ENCODE assay signal across 8 cellular contexts in the genomic region with DNA sequence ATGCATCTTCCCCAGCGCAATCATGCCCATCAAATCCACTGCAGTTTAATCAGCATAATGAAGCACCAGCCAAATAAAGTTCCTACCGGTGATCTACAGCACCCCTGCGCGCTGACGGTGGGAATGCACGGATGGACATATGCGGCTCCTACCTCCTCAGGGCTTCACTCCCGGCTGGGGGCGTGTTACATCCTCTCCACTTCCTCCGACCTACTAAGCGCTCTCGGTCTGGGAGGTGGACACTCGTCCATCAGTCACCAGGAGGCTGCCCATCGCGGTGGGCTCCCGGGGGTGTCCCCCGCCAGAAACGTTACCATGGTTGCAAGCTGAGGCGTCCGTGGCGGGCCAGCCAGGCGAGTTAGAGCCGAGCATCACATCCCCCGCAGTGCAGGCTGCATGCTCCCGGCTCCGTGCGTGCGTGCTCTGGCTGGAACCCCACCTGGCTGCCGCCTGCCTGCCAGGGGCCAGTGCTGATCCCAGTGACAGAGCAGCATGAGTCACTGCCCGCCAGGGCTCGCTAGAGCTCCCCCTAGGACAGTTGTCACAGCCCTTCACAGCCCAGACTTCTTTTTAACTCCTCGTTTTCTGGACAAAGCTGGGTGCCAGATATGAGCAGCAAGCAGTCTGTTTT.
DNase-seq lines count a peak whose midpoint lies in the region; ATAC-seq and TF ChIP-seq lines count a peak whose summit lies in the region.

No MANE protein-coding gene starts in this region.

- WGBS in right lobe of liver (ENCODE audit: insufficient coverage, low coverage, low lambda C conversion rate, missing lambda C conversion rate) = 35% methylated on average over 3 of the region's 32 CpGs
- WGBS in upper lobe of left lung, 2 donors = 60 to 75% methylated on average over 20 to 26 of the region's 32 CpGs

- TF ChIP-seq POLR2A in right lobe of liver (IDR thresholded peaks at IDR 0.05) (no peak), upper lobe of left lung (IDR thresholded peaks at IDR 0.05) (no peak)

- H3K9me3 Mint-ChIP-seq in CD4-positive, alpha-beta memory T cell = peaks cover 0 to 8% (median 4%) of the 10 kb centered on the region in 8 donors

- CTCF ChIA-PET in CD4-positive, alpha-beta memory T cell (lab: Charles Lee; ENCODE audit: partially characterized antibody) = no interaction called here

- peaks cover 5 to 7% (median 6%) of the 10 kb centered on the region in 4 donors for H3K4me1 Mint-ChIP-seq in CD4-positive, alpha-beta memory T cell

- H3K27ac ChIP-seq in right lobe of liver (no peak overlapping the region), upper lobe of left lung (no peak overlapping the region)
- H3K27ac ChIP-seq in CD4-positive, alpha-beta memory T cell (ENCODE audit: low read depth, low read length) = no peak overlapping the region

- H3K4me3 ChIP-seq in right lobe of liver = no peak overlapping the region
- peak overlapping the region in 1 of 4 donors; percentile 32 for H3K4me3 ChIP-seq in upper lobe of left lung
- H3K4me3 ChIP-seq in CD4-positive, alpha-beta memory T cell (ENCODE audit: low read length in 2 of 2) = no peak overlapping the region

- TF ChIP-seq CTCF in GM12872 (IDR thresholded peaks at IDR 0.05; ENCODE audit: insufficient read depth, low read depth, low read length) = peak; percentile 36; the same call in 1 of the 3 replicates
- peak in 2 of 4 donors; percentile 17 to 31 for TF ChIP-seq CTCF in right lobe of liver (IDR thresholded peaks at IDR 0.05)
- peak in 2 of 6 experiments; percentile 20 to 29 for TF ChIP-seq CTCF in upper lobe of left lung (IDR thresholded peaks at IDR 0.05)

- TF ChIP-seq EP300 in upper lobe of left lung (IDR thresholded peaks at IDR 0.05) = no peak

- no peak overlapping the region for H3K27ac Mint-ChIP-seq in CD4-positive, alpha-beta memory T cell

- intact Hi-C loops in right lobe of liver (cut with DNase I) = no loop called here
- intact Hi-C loops in CD4-positive, alpha-beta memory T cell (cut with micrococcal nuclease) = no loop called here

- H3K4me3 Mint-ChIP-seq in CD4-positive, alpha-beta memory T cell = no peak overlapping the region

- no peaks in the 10 kb centered on the region for H3K36me3 ChIP-seq in right lobe of liver
- H3K36me3 ChIP-seq in upper lobe of left lung = no peaks in the 10 kb centered on the region
- H3K36me3 ChIP-seq in CD4-positive, alpha-beta memory T cell (ENCODE audit: insufficient read depth, low read length) = no peaks in the 10 kb centered on the region

- no peaks in the 10 kb centered on the region for H3K4me1 ChIP-seq in right lobe of liver
- peaks cover 0 to 14% (median 3%) of the 10 kb centered on the region in 4 donors for H3K4me1 ChIP-seq in upper lobe of left lung
- H3K4me1 ChIP-seq in CD4-positive, alpha-beta memory T cell (ENCODE audit: insufficient read depth, low read length) = no peaks in the 10 kb centered on the region

- no peaks in the 10 kb centered on the region for H3K27me3 Mint-ChIP-seq in CD4-positive, alpha-beta memory T cell

- H3K36me3 Mint-ChIP-seq in CD4-positive, alpha-beta memory T cell = peaks cover 0 to 4% of the 10 kb centered on the region in 2 donors

- DNase-seq in NCI-H2227 (lab: John Stamatoyannopoulos, UW; ENCODE audit: unreplicated experiment) = peak; percentile 81
- DNase-seq in dermis blood vessel endothelial cell = peak; percentile 78
- DNase-seq in right lobe of liver = peak in 1 of 3 donors; percentile 38
- DNase-seq in upper lobe of left lung = peak; percentile 52 to 85
- no peak for DNase-seq in NCI-H2107 (lab: John Stamatoyannopoulos, UW)
- DNase-seq in CD4-positive, alpha-beta memory T cell = no peak
- DNase-seq in cortex of kidney (lab: John Stamatoyannopoulos, UW) = no peak

- ATAC-seq in right lobe of liver (peak in 3 of 4 donors; percentile 35 to 77 (median 47)), upper lobe of left lung (ENCODE audit: low FRiP score in 2 of 2) (peak; percentile 81 to 86)

- POLR2A ChIA-PET in CD4-positive, alpha-beta memory T cell (lab: Charles Lee; ENCODE audit: partially characterized antibody) = no interaction called here

- H3K9me3 ChIP-seq in right lobe of liver = no peaks in the 10 kb centered on the region
- no peaks in the 10 kb centered on the region for H3K9me3 ChIP-seq in upper lobe of left lung
- no peaks in the 10 kb centered on the region for H3K9me3 ChIP-seq in CD4-positive, alpha-beta memory T cell (ENCODE audit: control insufficient read depth in 1 of 2, low read length in 2 of 2)

- H3K27me3 ChIP-seq in right lobe of liver = no peaks in the 10 kb centered on the region
- H3K27me3 ChIP-seq in upper lobe of left lung = no peaks in the 10 kb centered on the region
- no peaks in the 10 kb centered on the region for H3K27me3 ChIP-seq in CD4-positive, alpha-beta memory T cell (ENCODE audit: insufficient read depth, low read length)

Comparison
In these comparisons a context has a peak if more than half of its experiments do, and no peak if none do; other contexts are left out.
1. DNase-seq: peak in NCI-H2227 (single experiment), dermis blood vessel endothelial cell (single experiment) and upper lobe of left lung (2 of 2); none in NCI-H2107 (single experiment), CD4-positive, alpha-beta memory T cell (0 of 5) and cortex of kidney (single experiment).